19 cellular contexts compared by ENCODE assay signal in genomic region chr3:5798809-5799208, GRCh38.
"Had no signal": no experiment of that assay in that cellular context is flagged by ENCODE, and none has a peak within 500 bp of the region (broad histone marks: within the 10 kb centered on the region; RNA-seq: fewer than 3 reads in every experiment).

No MANE protein-coding gene starts in this region.

- H3K4me1 Mint-ChIP-seq: activated CD4-positive, alpha-beta T cell treated with anti-CD3 and anti-CD28 coated beads, Interleukin-2, amount 10 ng/mL, durations not matched to agents 7 days and 5 days; immature natural killer cell; naive thymus-derived CD4-positive, alpha-beta T cell; stimulated activated naive B cell treated with anti-CD40 and anti-IgM and Interleukin-4, amounts not matched to agents 10 μg/mL and 1 μg/mL and 100 μg/mL, for 72 hours had no signal

- H3K27me3 ChIP-seq: cardiac muscle cell, ovary, sigmoid colon had no signal

- H3K4me1 ChIP-seq: sigmoid colon had no signal

- H3K9me3 ChIP-seq: mucosa of descending colon, ovary, sigmoid colon, thoracic aorta had no signal

- H3K36me3 ChIP-seq: cardiac muscle cell, ovary, sigmoid colon, thoracic aorta had no signal

- H3K36me3 Mint-ChIP-seq: immature natural killer cell; naive thymus-derived CD4-positive, alpha-beta T cell; stimulated activated naive B cell treated with anti-CD40 and anti-IgM and Interleukin-4, amounts not matched to agents 10 μg/mL and 1 μg/mL and 100 μg/mL, for 72 hours had no signal

- H3K4me3 ChIP-seq: cardiac muscle cell, mucosa of descending colon, ovary, sigmoid colon, thoracic aorta had no signal

- H3K4me3 Mint-ChIP-seq: activated CD4-positive, alpha-beta T cell treated with anti-CD3 and anti-CD28 coated beads, Interleukin-2, amount 10 ng/mL, durations not matched to agents 7 days and 5 days; activated CD8-positive, alpha-beta T cell treated with anti-CD3 and anti-CD28 coated beads, Interleukin-2, amount 10 ng/mL, durations not matched to agents 7 days and 5 days; activated naive CD4-positive, alpha-beta T cell treated with anti-CD3 and anti-CD28 coated beads for 36 hours; activated T-cell treated with anti-CD3 and anti-CD28 coated beads, Interleukin-2, amount 50 U/mL, for 24 hours; immature natural killer cell; naive thymus-derived CD4-positive, alpha-beta T cell; stimulated activated naive B cell treated with anti-CD40 and anti-IgM and Interleukin-4, amounts not matched to agents 10 μg/mL and 1 μg/mL and 100 μg/mL, for 72 hours had no signal

- H3K27ac Mint-ChIP-seq: activated CD4-positive, alpha-beta T cell treated with anti-CD3 and anti-CD28 coated beads, Interleukin-2, amount 10 ng/mL, durations not matched to agents 7 days and 5 days; activated CD8-positive, alpha-beta T cell treated with anti-CD3 and anti-CD28 coated beads, Interleukin-2, amount 10 ng/mL, durations not matched to agents 7 days and 5 days; activated naive CD4-positive, alpha-beta T cell treated with anti-CD3 and anti-CD28 coated beads for 36 hours; activated T-cell treated with anti-CD3 and anti-CD28 coated beads, Interleukin-2, amount 50 U/mL, for 24 hours; activated T-helper 2 cell treated with anti-CD3 and anti-CD28 coated beads, Interferon-gamma antibody, Interleukin-2, Interleukin-4, amounts not matched to agents 10 μg/mL and 5 μg/mL and 100 μg/mL, durations not matched to agents 14 hours and 24 hours and 36 hours; immature natural killer cell; naive thymus-derived CD4-positive, alpha-beta T cell; stimulated activated naive B cell treated with anti-CD40 and anti-IgM and Interleukin-4, amounts not matched to agents 10 μg/mL and 1 μg/mL and 100 μg/mL, for 72 hours had no signal

- ATAC-seq: activated CD4-positive, CD25-positive, alpha-beta regulatory T cell treated with anti-CD3 and anti-CD28 coated beads, Interleukin-2, amount 50 U/mL, for 24 hours; activated CD8-positive, alpha-beta T cell treated with anti-CD3 and anti-CD28 coated beads, Interleukin-2, amount 10 ng/mL, durations not matched to agents 7 days and 5 days; left ventricle myocardium superior; mucosa of descending colon; naive thymus-derived CD4-positive, alpha-beta T cell; stimulated activated naive B cell treated with anti-CD40 and anti-IgM and Interleukin-4, amounts not matched to agents 10 μg/mL and 1 μg/mL and 100 μg/mL, for 72 hours had no signal

- H3K27ac ChIP-seq: cardiac muscle cell, ovary, sigmoid colon, thoracic aorta had no signal

- H3K27me3 Mint-ChIP-seq: activated CD4-positive, alpha-beta T cell treated with anti-CD3 and anti-CD28 coated beads, Interleukin-2, amount 10 ng/mL, durations not matched to agents 7 days and 5 days; activated T-cell treated with anti-CD3 and anti-CD28 coated beads, Interleukin-2, amount 50 U/mL, for 24 hours; naive thymus-derived CD4-positive, alpha-beta T cell; stimulated activated naive B cell treated with anti-CD40 and anti-IgM and Interleukin-4, amounts not matched to agents 10 μg/mL and 1 μg/mL and 100 μg/mL, for 72 hours had no signal

- H3K9me3 Mint-ChIP-seq: activated CD4-positive, alpha-beta T cell treated with anti-CD3 and anti-CD28 coated beads, Interleukin-2, amount 10 ng/mL, durations not matched to agents 7 days and 5 days; activated naive CD4-positive, alpha-beta T cell treated with anti-CD3 and anti-CD28 coated beads for 36 hours; activated T-cell treated with anti-CD3 and anti-CD28 coated beads, Interleukin-2, amount 50 U/mL, for 24 hours; activated T-helper 2 cell treated with anti-CD3 and anti-CD28 coated beads, Interferon-gamma antibody, Interleukin-2, Interleukin-4, amounts not matched to agents 10 μg/mL and 5 μg/mL and 100 μg/mL, durations not matched to agents 14 hours and 24 hours and 36 hours had no signal

- DNase-seq: activated CD4-positive, alpha-beta T cell treated with anti-CD3 and anti-CD28 coated beads, Interleukin-2, amount 10 ng/mL, durations not matched to agents 7 days and 5 days; activated CD8-positive, alpha-beta T cell treated with anti-CD3 and anti-CD28 coated beads, Interleukin-2, amount 10 ng/mL, durations not matched to agents 7 days and 5 days; activated naive CD4-positive, alpha-beta T cell treated with anti-CD3 and anti-CD28 coated beads for 36 hours; activated T-cell treated with anti-CD3 and anti-CD28 coated beads, Interleukin-2, amount 50 U/mL, for 24 hours; anterior cingulate cortex; dermis blood vessel endothelial cell; effector memory CD4-positive, alpha-beta T cell; immature natural killer cell; left ventricle myocardium superior; mucosa of descending colon; naive thymus-derived CD4-positive, alpha-beta T cell; ovary; sigmoid colon; stimulated activated naive B cell treated with anti-CD40 and anti-IgM and Interleukin-4, amounts not matched to agents 10 μg/mL and 1 μg/mL and 100 μg/mL, for 72 hours; T1000 had no signal
